ENCODE assay signal across 1 cellular context in the genomic region with DNA sequence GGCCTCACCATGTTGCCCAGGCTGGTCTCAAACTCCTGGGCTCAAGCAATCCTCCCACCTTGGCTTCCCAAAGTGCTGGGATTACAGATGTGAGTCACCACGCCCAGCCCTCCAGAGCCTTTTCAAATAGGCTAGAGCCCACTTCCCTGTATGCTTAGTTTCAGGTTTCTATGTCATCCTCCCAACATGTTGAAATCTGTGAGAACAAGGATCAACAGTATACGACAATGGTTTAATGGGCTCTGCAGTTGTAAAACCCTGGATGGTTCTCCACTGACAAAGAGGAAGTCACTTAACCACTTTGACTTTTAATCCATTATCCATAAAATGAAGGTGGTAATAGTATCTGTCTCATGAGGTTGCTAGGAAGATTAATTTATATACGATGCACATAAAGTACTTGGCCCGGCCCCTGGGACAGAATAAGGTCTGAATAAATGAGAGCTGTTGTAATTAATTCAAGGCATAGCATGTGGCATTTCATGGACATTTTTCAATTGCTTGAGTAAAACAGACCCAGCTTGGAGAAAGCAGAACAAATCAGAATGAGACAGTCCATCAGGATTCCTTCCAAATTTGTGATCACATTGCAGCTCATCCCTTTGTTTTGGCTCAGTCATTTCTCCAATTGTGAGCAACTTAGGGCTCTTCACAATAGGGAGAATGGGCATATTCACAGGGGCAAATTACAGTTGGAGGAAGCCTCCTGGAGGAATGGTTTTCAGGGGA.
TF ChIP-seq lines count a peak whose summit lies in the region.

No MANE protein-coding gene starts in this region.

TF ChIP-seq in HepG2, 621 proteins besides CTCF, POLR2A, EP300 and RAD21 (continued from another document):
- TF ChIP-seq ZNF552 (CRISPR knock-in tag; IDR thresholded peaks at IDR 0.05; ENCODE audit: borderline replicate concordance) (no peak), RBFOX2 (IDR thresholded peaks at IDR 0.05; ENCODE audit: low read depth, low read length) (no peak), MTF1 (CRISPR knock-in tag; IDR thresholded peaks at IDR 0.05) (no peak), ZNF761 (CRISPR knock-in tag; conservative IDR thresholded peaks at IDR 0.05) (no peak), ZNF607 (CRISPR knock-in tag; IDR thresholded peaks at IDR 0.05; ENCODE audit: borderline replicate concordance) (no peak), FLYWCH1 (CRISPR knock-in tag; IDR thresholded peaks at IDR 0.05) (no peak), ZNF737 (CRISPR knock-in tag; IDR thresholded peaks at IDR 0.05; ENCODE audit: borderline replicate concordance) (no peak), MYC (CRISPR knock-in tag; IDR thresholded peaks at IDR 0.05; ENCODE audit: borderline replicate concordance) (no peak), KLF12 (CRISPR knock-in tag; IDR thresholded peaks at IDR 0.05; ENCODE audit: borderline replicate concordance) (no peak), KDM5A (IDR thresholded peaks at IDR 0.05; ENCODE audit: borderline replicate concordance, low read length) (no peak), ZNF816 (CRISPR knock-in tag; IDR thresholded peaks at IDR 0.05; ENCODE audit: borderline replicate concordance) (no peak), SSRP1 (CRISPR knock-in tag; IDR thresholded peaks at IDR 0.05) (no peak), ZNF20 (CRISPR knock-in tag; IDR thresholded peaks at IDR 0.05) (no peak), SIX4 (CRISPR knock-in tag; IDR thresholded peaks at IDR 0.05) (peak; percentile 69; the same call in 1 of the 2 replicates), NFYB (CRISPR knock-in tag; IDR thresholded peaks at IDR 0.05) (no peak), ELF3 (CRISPR knock-in tag; IDR thresholded peaks at IDR 0.05) (peak; percentile 48; the same call in 1 of the 2 replicates), NFE2L1 (CRISPR knock-in tag; IDR thresholded peaks at IDR 0.05; ENCODE audit: borderline replicate concordance) (no peak), ZIK1 (CRISPR knock-in tag; IDR thresholded peaks at IDR 0.05; ENCODE audit: borderline replicate concordance, low read depth) (no peak), MTF2 (CRISPR knock-in tag; IDR thresholded peaks at IDR 0.05; ENCODE audit: borderline replicate concordance) (no peak), ARNT (IDR thresholded peaks at IDR 0.05) (no peak), U2AF1 (optimal IDR thresholded peaks at IDR 0.05; ENCODE audit: low read depth, low read length) (no peak), ZNF546 (CRISPR knock-in tag; conservative IDR thresholded peaks at IDR 0.05) (no peak)
- TF ChIP-seq, protein P1, sequence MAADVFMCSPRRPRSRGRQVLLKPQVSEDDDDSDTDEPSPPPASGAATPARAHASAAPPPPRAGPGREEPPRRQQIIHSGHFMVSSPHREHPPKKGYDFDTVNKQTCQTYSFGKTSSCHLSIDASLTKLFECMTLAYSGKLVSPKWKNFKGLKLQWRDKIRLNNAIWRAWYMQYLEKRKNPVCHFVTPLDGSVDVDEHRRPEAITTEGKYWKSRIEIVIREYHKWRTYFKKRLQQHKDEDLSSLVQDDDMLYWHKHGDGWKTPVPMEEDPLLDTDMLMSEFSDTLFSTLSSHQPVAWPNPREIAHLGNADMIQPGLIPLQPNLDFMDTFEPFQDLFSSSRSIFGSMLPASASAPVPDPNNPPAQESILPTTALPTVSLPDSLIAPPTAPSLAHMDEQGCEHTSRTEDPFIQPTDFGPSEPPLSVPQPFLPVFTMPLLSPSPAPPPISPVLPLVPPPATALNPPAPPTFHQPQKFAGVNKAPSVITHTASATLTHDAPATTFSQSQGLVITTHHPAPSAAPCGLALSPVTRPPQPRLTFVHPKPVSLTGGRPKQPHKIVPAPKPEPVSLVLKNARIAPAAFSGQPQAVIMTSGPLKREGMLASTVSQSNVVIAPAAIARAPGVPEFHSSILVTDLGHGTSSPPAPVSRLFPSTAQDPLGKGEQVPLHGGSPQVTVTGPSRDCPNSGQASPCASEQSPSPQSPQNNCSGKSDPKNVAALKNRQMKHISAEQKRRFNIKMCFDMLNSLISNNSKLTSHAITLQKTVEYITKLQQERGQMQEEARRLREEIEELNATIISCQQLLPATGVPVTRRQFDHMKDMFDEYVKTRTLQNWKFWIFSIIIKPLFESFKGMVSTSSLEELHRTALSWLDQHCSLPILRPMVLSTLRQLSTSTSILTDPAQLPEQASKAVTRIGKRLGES (CRISPR knock-in tag; IDR thresholded peaks at IDR 0.05; ENCODE audit: borderline replicate concordance) = no peak
- TF ChIP-seq, protein P2, sequence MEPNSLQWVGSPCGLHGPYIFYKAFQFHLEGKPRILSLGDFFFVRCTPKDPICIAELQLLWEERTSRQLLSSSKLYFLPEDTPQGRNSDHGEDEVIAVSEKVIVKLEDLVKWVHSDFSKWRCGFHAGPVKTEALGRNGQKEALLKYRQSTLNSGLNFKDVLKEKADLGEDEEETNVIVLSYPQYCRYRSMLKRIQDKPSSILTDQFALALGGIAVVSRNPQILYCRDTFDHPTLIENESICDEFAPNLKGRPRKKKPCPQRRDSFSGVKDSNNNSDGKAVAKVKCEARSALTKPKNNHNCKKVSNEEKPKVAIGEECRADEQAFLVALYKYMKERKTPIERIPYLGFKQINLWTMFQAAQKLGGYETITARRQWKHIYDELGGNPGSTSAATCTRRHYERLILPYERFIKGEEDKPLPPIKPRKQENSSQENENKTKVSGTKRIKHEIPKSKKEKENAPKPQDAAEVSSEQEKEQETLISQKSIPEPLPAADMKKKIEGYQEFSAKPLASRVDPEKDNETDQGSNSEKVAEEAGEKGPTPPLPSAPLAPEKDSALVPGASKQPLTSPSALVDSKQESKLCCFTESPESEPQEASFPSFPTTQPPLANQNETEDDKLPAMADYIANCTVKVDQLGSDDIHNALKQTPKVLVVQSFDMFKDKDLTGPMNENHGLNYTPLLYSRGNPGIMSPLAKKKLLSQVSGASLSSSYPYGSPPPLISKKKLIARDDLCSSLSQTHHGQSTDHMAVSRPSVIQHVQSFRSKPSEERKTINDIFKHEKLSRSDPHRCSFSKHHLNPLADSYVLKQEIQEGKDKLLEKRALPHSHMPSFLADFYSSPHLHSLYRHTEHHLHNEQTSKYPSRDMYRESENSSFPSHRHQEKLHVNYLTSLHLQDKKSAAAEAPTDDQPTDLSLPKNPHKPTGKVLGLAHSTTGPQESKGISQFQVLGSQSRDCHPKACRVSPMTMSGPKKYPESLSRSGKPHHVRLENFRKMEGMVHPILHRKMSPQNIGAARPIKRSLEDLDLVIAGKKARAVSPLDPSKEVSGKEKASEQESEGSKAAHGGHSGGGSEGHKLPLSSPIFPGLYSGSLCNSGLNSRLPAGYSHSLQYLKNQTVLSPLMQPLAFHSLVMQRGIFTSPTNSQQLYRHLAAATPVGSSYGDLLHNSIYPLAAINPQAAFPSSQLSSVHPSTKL (CRISPR knock-in tag; IDR thresholded peaks at IDR 0.05) = 0 out of 2 replicates have a peak, but pooled peaks have one; percentile 25
- TF ChIP-seq, protein P3, sequence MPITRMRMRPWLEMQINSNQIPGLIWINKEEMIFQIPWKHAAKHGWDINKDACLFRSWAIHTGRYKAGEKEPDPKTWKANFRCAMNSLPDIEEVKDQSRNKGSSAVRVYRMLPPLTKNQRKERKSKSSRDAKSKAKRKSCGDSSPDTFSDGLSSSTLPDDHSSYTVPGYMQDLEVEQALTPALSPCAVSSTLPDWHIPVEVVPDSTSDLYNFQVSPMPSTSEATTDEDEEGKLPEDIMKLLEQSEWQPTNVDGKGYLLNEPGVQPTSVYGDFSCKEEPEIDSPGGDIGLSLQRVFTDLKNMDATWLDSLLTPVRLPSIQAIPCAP (CRISPR knock-in tag; IDR thresholded peaks at IDR 0.05; ENCODE audit: low read depth) = no peak
- TF ChIP-seq, protein P4, sequence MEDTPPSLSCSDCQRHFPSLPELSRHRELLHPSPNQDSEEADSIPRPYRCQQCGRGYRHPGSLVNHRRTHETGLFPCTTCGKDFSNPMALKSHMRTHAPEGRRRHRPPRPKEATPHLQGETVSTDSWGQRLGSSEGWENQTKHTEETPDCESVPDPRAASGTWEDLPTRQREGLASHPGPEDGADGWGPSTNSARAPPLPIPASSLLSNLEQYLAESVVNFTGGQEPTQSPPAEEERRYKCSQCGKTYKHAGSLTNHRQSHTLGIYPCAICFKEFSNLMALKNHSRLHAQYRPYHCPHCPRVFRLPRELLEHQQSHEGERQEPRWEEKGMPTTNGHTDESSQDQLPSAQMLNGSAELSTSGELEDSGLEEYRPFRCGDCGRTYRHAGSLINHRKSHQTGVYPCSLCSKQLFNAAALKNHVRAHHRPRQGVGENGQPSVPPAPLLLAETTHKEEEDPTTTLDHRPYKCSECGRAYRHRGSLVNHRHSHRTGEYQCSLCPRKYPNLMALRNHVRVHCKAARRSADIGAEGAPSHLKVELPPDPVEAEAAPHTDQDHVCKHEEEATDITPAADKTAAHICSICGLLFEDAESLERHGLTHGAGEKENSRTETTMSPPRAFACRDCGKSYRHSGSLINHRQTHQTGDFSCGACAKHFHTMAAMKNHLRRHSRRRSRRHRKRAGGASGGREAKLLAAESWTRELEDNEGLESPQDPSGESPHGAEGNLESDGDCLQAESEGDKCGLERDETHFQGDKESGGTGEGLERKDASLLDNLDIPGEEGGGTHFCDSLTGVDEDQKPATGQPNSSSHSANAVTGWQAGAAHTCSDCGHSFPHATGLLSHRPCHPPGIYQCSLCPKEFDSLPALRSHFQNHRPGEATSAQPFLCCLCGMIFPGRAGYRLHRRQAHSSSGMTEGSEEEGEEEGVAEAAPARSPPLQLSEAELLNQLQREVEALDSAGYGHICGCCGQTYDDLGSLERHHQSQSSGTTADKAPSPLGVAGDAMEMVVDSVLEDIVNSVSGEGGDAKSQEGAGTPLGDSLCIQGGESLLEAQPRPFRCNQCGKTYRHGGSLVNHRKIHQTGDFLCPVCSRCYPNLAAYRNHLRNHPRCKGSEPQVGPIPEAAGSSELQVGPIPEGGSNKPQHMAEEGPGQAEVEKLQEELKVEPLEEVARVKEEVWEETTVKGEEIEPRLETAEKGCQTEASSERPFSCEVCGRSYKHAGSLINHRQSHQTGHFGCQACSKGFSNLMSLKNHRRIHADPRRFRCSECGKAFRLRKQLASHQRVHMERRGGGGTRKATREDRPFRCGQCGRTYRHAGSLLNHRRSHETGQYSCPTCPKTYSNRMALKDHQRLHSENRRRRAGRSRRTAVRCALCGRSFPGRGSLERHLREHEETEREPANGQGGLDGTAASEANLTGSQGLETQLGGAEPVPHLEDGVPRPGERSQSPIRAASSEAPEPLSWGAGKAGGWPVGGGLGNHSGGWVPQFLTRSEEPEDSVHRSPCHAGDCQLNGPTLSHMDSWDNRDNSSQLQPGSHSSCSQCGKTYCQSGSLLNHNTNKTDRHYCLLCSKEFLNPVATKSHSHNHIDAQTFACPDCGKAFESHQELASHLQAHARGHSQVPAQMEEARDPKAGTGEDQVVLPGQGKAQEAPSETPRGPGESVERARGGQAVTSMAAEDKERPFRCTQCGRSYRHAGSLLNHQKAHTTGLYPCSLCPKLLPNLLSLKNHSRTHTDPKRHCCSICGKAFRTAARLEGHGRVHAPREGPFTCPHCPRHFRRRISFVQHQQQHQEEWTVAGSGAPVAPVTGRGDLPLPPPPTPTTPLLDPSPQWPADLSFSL (CRISPR knock-in tag; IDR thresholded peaks at IDR 0.05) = no peak
- TF ChIP-seq, protein P5, sequence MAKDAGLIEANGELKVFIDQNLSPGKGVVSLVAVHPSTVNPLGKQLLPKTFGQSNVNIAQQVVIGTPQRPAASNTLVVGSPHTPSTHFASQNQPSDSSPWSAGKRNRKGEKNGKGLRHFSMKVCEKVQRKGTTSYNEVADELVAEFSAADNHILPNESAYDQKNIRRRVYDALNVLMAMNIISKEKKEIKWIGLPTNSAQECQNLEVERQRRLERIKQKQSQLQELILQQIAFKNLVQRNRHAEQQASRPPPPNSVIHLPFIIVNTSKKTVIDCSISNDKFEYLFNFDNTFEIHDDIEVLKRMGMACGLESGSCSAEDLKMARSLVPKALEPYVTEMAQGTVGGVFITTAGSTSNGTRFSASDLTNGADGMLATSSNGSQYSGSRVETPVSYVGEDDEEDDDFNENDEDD (CRISPR knock-in tag; IDR thresholded peaks at IDR 0.05; ENCODE audit: borderline replicate concordance) = no peak
